Comparison of ENCODE assay signal across 17 cellular contexts in the genomic region with DNA sequence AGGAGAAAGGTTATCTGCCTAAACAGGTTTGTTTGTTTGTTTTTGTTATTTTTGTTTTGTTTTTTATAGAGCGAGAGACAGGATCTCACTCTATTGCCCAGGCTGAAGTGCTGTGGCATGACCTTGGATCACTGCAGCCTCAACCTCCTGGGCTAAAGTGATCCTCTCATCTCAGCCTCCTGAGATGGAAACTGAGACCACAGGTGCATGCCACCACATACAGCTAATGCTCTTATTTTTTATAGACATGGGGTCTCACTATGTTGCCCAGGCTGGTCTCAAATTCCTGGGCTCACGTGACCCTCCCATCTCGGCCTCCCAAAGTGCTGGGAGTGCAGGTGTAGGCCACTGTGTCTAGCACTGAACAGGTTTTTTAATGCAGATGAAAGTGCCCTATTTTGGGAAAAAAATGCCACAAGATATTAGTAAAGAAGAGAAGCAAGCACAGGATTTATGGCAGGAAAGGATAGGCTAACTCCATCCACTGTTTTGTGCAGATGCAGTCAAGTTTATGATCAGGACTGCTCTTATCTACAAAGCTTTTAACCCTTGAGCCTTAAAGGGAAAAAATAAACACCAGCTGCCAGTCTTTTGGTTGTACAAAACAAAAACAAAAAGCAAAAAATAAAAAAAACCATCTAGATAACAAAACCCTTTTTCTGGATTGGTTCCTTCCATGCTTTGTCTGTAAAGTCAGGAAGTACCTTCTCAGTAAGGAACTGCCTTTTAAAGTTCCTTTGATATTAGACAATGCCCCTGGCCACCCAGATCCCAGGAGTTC. TPM values are rescaled to one million over a fixed set of nuclear protein-coding genes. Genes with fewer than 3 reads are reported as not detected.
A peak's percentile ranks its signal among the peaks of the same experiment; 100 is the strongest.
DNase-seq lines count a peak whose midpoint lies in the region; ATAC-seq, FAIRE-seq and TF ChIP-seq lines count a peak whose summit lies in the region.
"Had no signal": no experiment of that assay in that cellular context is flagged by ENCODE, and none has a peak within 500 bp of the region (broad histone marks: within the 10 kb centered on the region; RNA-seq: fewer than 3 reads in every experiment).

No MANE protein-coding gene starts in this region.

- TF ChIP-seq POLR2A in HepG2 (IDR thresholded peaks at IDR 0.05; ENCODE audit: insufficient read depth in 1 of 2, low read depth in 2 of 2, low read length in 2 of 2): no peak
- TF ChIP-seq POLR2A in transverse colon (IDR thresholded peaks at IDR 0.05): no peak

- H3K4me2 ChIP-seq in HepG2 (ENCODE audit: low read depth, low read length) (0 out of 2 replicates have a peak overlapping the region, but pooled peaks have one; percentile 8), smooth muscle cell (peak overlapping the region; percentile 66)

- no peak overlapping the region for H3K4me3 ChIP-seq in HUES6 (ENCODE audit: low read depth, low read length)
- H3K4me3 ChIP-seq in HepG2 (replicated peaks in 1 of 3; ENCODE audit: insufficient read depth in 1 of 3, low read depth in 2 of 3, low read length in 3 of 3): no peak overlapping the region
- no peak overlapping the region for H3K4me3 ChIP-seq in smooth muscle cell
- H3K4me3 ChIP-seq in transverse colon: no peak overlapping the region
- H3K4me3 ChIP-seq: ascending aorta, MG63, sigmoid colon had no signal

- H3K27me3 Mint-ChIP-seq in WTC11 (ENCODE audit: low read depth): no peaks in the 10 kb centered on the region
- H3K27me3 Mint-ChIP-seq: activated CD4-positive, alpha-beta T cell treated with anti-CD3 and anti-CD28 coated beads, Interleukin-2, amount 10 ng/mL, durations not matched to agents 7 days and 5 days had no signal

- ATAC-seq in WTC11: no peak
- peak; percentile 50; the same call in 2 of the 3 replicates for ATAC-seq in HepG2
- no peak for ATAC-seq in GM18868 (IDR thresholded peaks at IDR 0.05; ENCODE audit: unreplicated experiment)

- H3K27me3 ChIP-seq in HUES6 (ENCODE audit: control insufficient read depth, insufficient read depth, low read length) (no peaks in the 10 kb centered on the region), HepG2 (ENCODE audit: control insufficient read depth in 1 of 2, insufficient read depth in 2 of 2, low read length in 2 of 2) (no peaks in the 10 kb centered on the region), smooth muscle cell (ENCODE audit: low read depth) (no peaks in the 10 kb centered on the region), transverse colon (no peaks in the 10 kb centered on the region)
- H3K27me3 ChIP-seq: ascending aorta, MG63, sigmoid colon had no signal

- no peaks in the 10 kb centered on the region for H3F3A ChIP-seq in smooth muscle cell (ENCODE audit: low read depth)

- intact Hi-C loops in HepG2 (cut with micrococcal nuclease; ENCODE audit: unreplicated experiment) (loop anchor here (2.0 kb wide), 1 partner anchor 23 kb away; no protein-coding TSS in a partner anchor), transverse colon (cut with DNase I; ENCODE audit: low total_unique reads) (no loop called here)

- H2AFZ ChIP-seq in HepG2 (ENCODE audit: low read length): no peak overlapping the region
- H2AFZ ChIP-seq in smooth muscle cell (ENCODE audit: low read depth): no peak overlapping the region

- FAIRE-seq in HepG2 (lab: Jason Lieb, UNC): no peak

- 98% methylated on average over 3 of the region's 3 CpGs for WGBS in HepG2 (ENCODE audit: low lambda C conversion rate)
- 70% methylated on average over 3 of the region's 3 CpGs for WGBS in smooth muscle cell (ENCODE audit: low lambda C conversion rate)
- 95 to 96% methylated on average over 3 of the region's 3 CpGs for WGBS in transverse colon (ENCODE audit: low coverage in 1 of 2), 2 donors

- no TSS peak for BruUV-seq in HepG2 (replicated peaks; lab: Mats Ljungman, UMichigan)

- TF ChIP-seq CTCF in WTC11 (IDR thresholded peaks at IDR 0.05): no peak
- TF ChIP-seq CTCF in HepG2 (CRISPR knock-in tag; IDR thresholded peaks at IDR 0.05): no peak
- no peak for TF ChIP-seq CTCF in smooth muscle cell (IDR thresholded peaks at IDR 0.05; ENCODE audit: borderline replicate concordance, insufficient read depth, poor library complexity, severe bottlenecking)
- TF ChIP-seq CTCF in transverse colon (IDR thresholded peaks at IDR 0.05): no peak

- H3K4me1 ChIP-seq in HUES6 (ENCODE audit: control insufficient read depth, insufficient read depth, low read length) (peaks cover 70% of the 10 kb centered on the region), HepG2 (ENCODE audit: insufficient read depth, low read length) (peaks cover 85% of the 10 kb centered on the region), smooth muscle cell (ENCODE audit: low read depth) (peaks cover 53% of the 10 kb centered on the region), transverse colon (peaks cover 8 to 73% (median 23%) of the 10 kb centered on the region in 4 donors)

- POLR2A ChIA-PET in WTC11 (lab: Charles Lee) (no interaction called here), HepG2 (lab: Yijun Ruan, JAX) (interaction anchor here (1.6 kb wide), 1 partner anchor 10 kb away, joined by 3 read pairs; no protein-coding TSS in a partner anchor)

- H3K79me2 ChIP-seq in HepG2 (ENCODE audit: insufficient read depth, low read length) (peaks cover 100% of the 10 kb centered on the region), smooth muscle cell (ENCODE audit: low read depth) (peaks cover 93% of the 10 kb centered on the region)

- H3K27ac Mint-ChIP-seq in WTC11: peak overlapping the region; percentile 86
- H3K27ac Mint-ChIP-seq: activated CD4-positive, alpha-beta T cell treated with anti-CD3 and anti-CD28 coated beads, Interleukin-2, amount 10 ng/mL, durations not matched to agents 7 days and 5 days had no signal

- TF ChIP-seq EP300 in HepG2 (IDR thresholded peaks at IDR 0.05; ENCODE audit: low read depth in 2 of 2, low read length in 2 of 2) (no peak), HepG2 (CRISPR knock-in tag; IDR thresholded peaks at IDR 0.05; ENCODE audit: borderline replicate concordance) (no peak), transverse colon (IDR thresholded peaks at IDR 0.05; ENCODE audit: low read depth) (no peak)

- no peak for DNase-seq in WTC11 (ENCODE audit: low spot score)
- no peak for DNase-seq in HepG2 (ENCODE audit: low spot score)
- DNase-seq in smooth muscle cell (lab: John Stamatoyannopoulos, UW; ENCODE audit: unreplicated experiment): no peak
- no peak for DNase-seq in transverse colon
- no peak for DNase-seq in T1000 (lab: John Stamatoyannopoulos, UW)
- DNase-seq: activated CD4-positive, alpha-beta T cell treated with anti-CD3 and anti-CD28 coated beads, Interleukin-2, amount 10 ng/mL, durations not matched to agents 7 days and 5 days; activated naive CD4-positive, alpha-beta T cell; cerebellar nuclear complex; MG63; NCI-H1694; NCI-H82; sigmoid colon; stimulated activated CD4-positive, alpha-beta T cell treated with anti-CD3 and anti-CD28 coated beads, Interleukin-1b, Interleukin-23, amount 100 ng/mL, for 48 hours; substantia nigra had no signal

- peaks cover 94% of the 10 kb centered on the region for H3K4me1 Mint-ChIP-seq in WTC11

- peak overlapping the region; percentile 19; the same call in 1 of the 2 replicates for H3K4me3 Mint-ChIP-seq in WTC11
- H3K4me3 Mint-ChIP-seq: activated CD4-positive, alpha-beta T cell treated with anti-CD3 and anti-CD28 coated beads, Interleukin-2, amount 10 ng/mL, durations not matched to agents 7 days and 5 days had no signal

- H3K9ac ChIP-seq in HUES6 (ENCODE audit: low read length): no peak overlapping the region
- no peak overlapping the region for H3K9ac ChIP-seq in HepG2 (ENCODE audit: insufficient read depth, low read depth, low read length)
- H3K9ac ChIP-seq in smooth muscle cell (ENCODE audit: low read depth): no peak overlapping the region

- TF ChIP-seq RAD21 in HepG2 (CRISPR knock-in tag; IDR thresholded peaks at IDR 0.05): no peak

- no peaks in the 10 kb centered on the region for H3K9me3 ChIP-seq in HUES6 (ENCODE audit: control insufficient read depth, insufficient read depth, low read depth, low read length)
- no peaks in the 10 kb centered on the region for H3K9me3 ChIP-seq in HepG2 (ENCODE audit: low read length)
- H3K9me3 ChIP-seq in smooth muscle cell (replicated peaks; ENCODE audit: low read depth): no peaks in the 10 kb centered on the region
- H3K9me3 ChIP-seq in transverse colon: no peaks in the 10 kb centered on the region
- H3K9me3 ChIP-seq: ascending aorta, MG63, sigmoid colon had no signal

- no peaks in the 10 kb centered on the region for H3K9me3 Mint-ChIP-seq in WTC11
- H3K9me3 Mint-ChIP-seq: activated CD4-positive, alpha-beta T cell treated with anti-CD3 and anti-CD28 coated beads, Interleukin-2, amount 10 ng/mL, durations not matched to agents 7 days and 5 days had no signal

- in situ Hi-C loops in HepG2 (cut with HindIII; ENCODE audit: extremely low pct_ligation_motif_present, low pct_unique_long_range_greater_than_20kb): no loop called here
- in situ Hi-C loops in transverse colon (cut with MboI; ENCODE audit: low pct_ligation_motif_present in 1 of 4, low pct_unique_long_range_greater_than_20kb in 1 of 4, low sequenced_read_pairs in 3 of 4): no loop called here

- CTCF ChIA-PET in WTC11 (lab: Charles Lee): no interaction called here
- CTCF ChIA-PET in HepG2 (lab: Yijun Ruan, JAX; ENCODE audit: low intra/inter-chr PET ratio, low total read pairs): no interaction called here

- H3K27ac ChIP-seq in HUES6 (ENCODE audit: low read depth, low read length) (peak overlapping the region; percentile 7), HepG2 (ENCODE audit: extremely low read length, insufficient read depth, low read length) (peak overlapping the region; percentile 4), smooth muscle cell (ENCODE audit: low read depth) (peak overlapping the region; percentile 60), transverse colon (no peak overlapping the region)
- H3K27ac ChIP-seq: ascending aorta had no signal

- H3K36me3 Mint-ChIP-seq in WTC11: no peaks in the 10 kb centered on the region; the same call in 1 of the 2 replicates

- no peaks in the 10 kb centered on the region for H3K36me3 ChIP-seq in HUES6 (ENCODE audit: control insufficient read depth, insufficient read depth, low read length)
- H3K36me3 ChIP-seq in HepG2 (replicated peaks in 1 of 2; ENCODE audit: control insufficient read depth in 1 of 2, insufficient read depth in 2 of 2, low read length in 2 of 2): peaks cover 2 to 9% of the 10 kb centered on the region in 2 experiments; a peak in 4 of 5 replicates
- H3K36me3 ChIP-seq in smooth muscle cell (ENCODE audit: low read depth): no peaks in the 10 kb centered on the region
- H3K36me3 ChIP-seq in transverse colon: no peaks in the 10 kb centered on the region
- H3K36me3 ChIP-seq: ascending aorta, MG63, sigmoid colon had no signal

- H4K20me1 ChIP-seq in HepG2 (ENCODE audit: insufficient read depth, low read length): peaks cover 87% of the 10 kb centered on the region
- H4K20me1 ChIP-seq in smooth muscle cell (ENCODE audit: low read depth): peaks cover 86% of the 10 kb centered on the region

RNA-seq across cellular contexts. Expression of gene MAP4K3, which starts 29.4 kb away (rescaled TPM):
- total RNA-seq in WTC11 (2021): 51.6 to 73.2 TPM (median 65.2 TPM) in 3 replicates
- total RNA-seq in HepG2 (2016; rRNA removed; fragmentation: Illumina TruSeq; extraction: Trizol): 45.9 and 49.6 TPM in 2 replicates
- 9.3 and 11.7 TPM in 2 replicates for total RNA-seq in HepG2 (2016; cell fraction: cytosol; rRNA removed; fragmentation: Illumina TruSeq; extraction: Trizol; ENCODE audit: low read depth)
- 46.7 and 48.9 TPM in 2 replicates for total RNA-seq in HepG2 (2016; cell fraction: insoluble cytoplasmic fraction; rRNA removed; fragmentation: Illumina TruSeq; extraction: Trizol)
- 17.7 and 20.9 TPM in 2 replicates for total RNA-seq in HepG2 (2016; cell fraction: membrane; rRNA removed; fragmentation: Illumina TruSeq; extraction: Trizol)
- 85.1 and 105 TPM in 2 replicates for total RNA-seq in HepG2 (2016; cell fraction: nucleus; rRNA removed; fragmentation: Illumina TruSeq; extraction: Trizol)
- 38.9 and 53.2 TPM in 2 replicates for polyA plus RNA-seq in HepG2 (2011; rRNA removed)
- polyA plus RNA-seq in HepG2 (2011; cell fraction: cytosol; rRNA removed): 15.2 and 25.2 TPM in 2 replicates
- 42.0 and 43.8 TPM in 2 replicates for polyA plus RNA-seq in HepG2 (2011; cell fraction: nucleus; rRNA removed)
- polyA plus RNA-seq in HepG2 (2012): 42.7 and 67.4 TPM in 2 replicates
- 3.1 and 3.5 TPM in 2 replicates for polyA plus RNA-seq in HepG2 (2016; cell fraction: cytosol; fragmentation: Illumina TruSeq; extraction: Trizol; ENCODE audit: low read depth)
- 44.4 and 45.5 TPM in 2 replicates for polyA plus RNA-seq in HepG2 (2016; cell fraction: insoluble cytoplasmic fraction; fragmentation: Illumina TruSeq; extraction: Trizol; ENCODE audit: low read depth)
- 8.1 and 8.9 TPM in 2 replicates for polyA plus RNA-seq in HepG2 (2016; cell fraction: membrane; fragmentation: Illumina TruSeq; extraction: Trizol; ENCODE audit: low read depth)
- 91.5 and 93.7 TPM in 2 replicates for polyA plus RNA-seq in HepG2 (2016; cell fraction: nucleus; fragmentation: Illumina TruSeq; extraction: Trizol; ENCODE audit: insufficient read depth, low read depth)
- polyA minus RNA-seq in HepG2 (2011; rRNA and poly(A)+ RNA removed; ENCODE audit: low replicate concordance): 4.5 and 18.5 TPM in 2 replicates
- polyA minus RNA-seq in HepG2 (2011; cell fraction: cytosol; rRNA and poly(A)+ RNA removed): 40.5 and 40.9 TPM in 2 replicates
- polyA minus RNA-seq in HepG2 (2011; cell fraction: nucleus; rRNA and poly(A)+ RNA removed): 370 and 413 TPM in 2 replicates
- 70.9 and 91.7 TPM in 2 replicates for total RNA-seq in smooth muscle cell
- polyA plus RNA-seq in smooth muscle cell: 21.3 and 30.8 TPM in 2 replicates
- total RNA-seq in transverse colon: 100 to 1,000 TPM in 2 of 4 donors, 10 to 100 TPM in 2; 42.6 to 131 (median 91.8) TPM

Comparison
In these comparisons a context has a peak if more than half of its experiments do, and no peak if none do; other contexts are left out.
1. H3K27ac ChIP-seq: peak in HUES6 (single experiment), HepG2 (single experiment) and smooth muscle cell (single experiment); none in transverse colon (0 of 4).